In the genomic region with DNA sequence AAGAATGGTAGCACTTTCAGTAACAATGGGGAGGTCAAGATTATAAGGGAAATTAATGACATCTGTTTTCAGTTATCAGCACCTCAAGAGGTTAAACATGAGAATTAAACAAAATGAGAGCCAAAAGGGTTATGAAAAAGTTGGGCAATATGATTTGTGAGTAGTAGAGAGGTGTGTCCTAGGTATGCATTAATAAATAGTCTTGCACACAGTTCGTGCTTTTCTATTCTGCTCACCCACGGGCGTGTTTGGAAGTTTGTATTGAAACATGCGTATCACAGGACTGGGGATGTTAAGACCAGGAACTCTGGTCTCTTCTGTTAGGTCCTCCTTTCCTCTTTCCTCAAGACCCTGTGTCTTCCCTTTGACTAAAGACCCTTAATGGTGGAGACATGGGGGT, we compare ENCODE assay signal across 19 cellular contexts. TPM values are rescaled to one million over a fixed set of nuclear protein-coding genes. Genes with fewer than 3 reads are reported as not detected.
DNase-seq lines count a peak whose midpoint lies in the region; ATAC-seq, FAIRE-seq and TF ChIP-seq lines count a peak whose summit lies in the region.
"Had no signal": no experiment of that assay in that cellular context is flagged by ENCODE, and none has a peak within 500 bp of the region (broad histone marks: within the 10 kb centered on the region; RNA-seq: fewer than 3 reads in every experiment).

No MANE protein-coding gene starts in this region.

- H4K20me1 ChIP-seq in BLaER1 treated with 17β-estradiol and CSF1 and Interleukin-3, amounts not matched to agents 10 nM and 100 nM, result peaks cover 53 to 98% (median 93%) of the 10 kb centered on the region in 11 experiments; a peak in 21 of 22 replicates

- H3K27me3 ChIP-seq in BLaER1 treated with 17β-estradiol and CSF1 and Interleukin-3, amounts not matched to agents 10 nM and 100 nM, result no peaks in the 10 kb centered on the region
- H3K27me3 ChIP-seq in lower lobe of right lung (ENCODE audit: low read depth), result no peaks in the 10 kb centered on the region
- H3K27me3 ChIP-seq in effector memory CD4-positive, alpha-beta T cell (replicated peaks; ENCODE audit: control insufficient read depth, insufficient read depth, low read length, poor library complexity, severe bottlenecking), result no peaks in the 10 kb centered on the region
- H3K27me3 ChIP-seq: gastrocnemius medialis, vagina had no signal

- peaks cover 14% of the 10 kb centered on the region for H3K36me3 Mint-ChIP-seq in central memory CD8-positive, alpha-beta T cell (ENCODE audit: insufficient read depth)
- peaks cover 26% of the 10 kb centered on the region for H3K36me3 Mint-ChIP-seq in Calu3 (ENCODE audit: insufficient read depth, unreplicated experiment)

- H3K36me3 ChIP-seq in BLaER1 treated with 17β-estradiol and CSF1 and Interleukin-3, amounts not matched to agents 10 nM and 100 nM, result peaks cover 0 to 49% (median 28%) of the 10 kb centered on the region in 11 experiments; a peak in 18 of 22 replicates
- H3K36me3 ChIP-seq in lower lobe of right lung, result no peaks in the 10 kb centered on the region
- no peaks in the 10 kb centered on the region for H3K36me3 ChIP-seq in effector memory CD4-positive, alpha-beta T cell (ENCODE audit: control insufficient read depth, insufficient read depth, low read length)
- H3K36me3 ChIP-seq: gastrocnemius medialis, vagina had no signal

- FAIRE-seq in GM12892 (lab: Jason Lieb, UNC), result no peak
- FAIRE-seq: K562 had no signal

- intact Hi-C loops in lower lobe of right lung (cut with DNase I), result no loop called here
- intact Hi-C loops in Calu3 (cut with micrococcal nuclease; ENCODE audit: unreplicated experiment), result no loop called here

- ATAC-seq in central memory CD8-positive, alpha-beta T cell (replicated peaks; ENCODE audit: extremely low read depth, poor library complexity, severe bottlenecking), result no peak
- ATAC-seq in lower lobe of right lung (peak; percentile 35 to 46), HG03196 (IDR thresholded peaks at IDR 0.05; ENCODE audit: unreplicated experiment) (no peak)
- ATAC-seq: HCT116 had no signal

- no peak overlapping the region for H3K27ac ChIP-seq in BLaER1 treated with 17β-estradiol and CSF1 and Interleukin-3, amounts not matched to agents 10 nM and 100 nM
- no peak overlapping the region for H3K27ac ChIP-seq in lower lobe of right lung
- no peak overlapping the region for H3K27ac ChIP-seq in effector memory CD4-positive, alpha-beta T cell (ENCODE audit: insufficient read depth, low read length, poor library complexity, severe bottlenecking)
- H3K27ac ChIP-seq: vagina had no signal

- peaks cover 0 to 12% (median 0%) of the 10 kb centered on the region in 11 experiments; a peak in 6 of 22 replicates for H3K9me3 ChIP-seq in BLaER1 treated with 17β-estradiol and CSF1 and Interleukin-3, amounts not matched to agents 10 nM and 100 nM (replicated peaks in 1 of 11)
- H3K9me3 ChIP-seq in lower lobe of right lung, result no peaks in the 10 kb centered on the region
- no peaks in the 10 kb centered on the region for H3K9me3 ChIP-seq in effector memory CD4-positive, alpha-beta T cell (ENCODE audit: control insufficient read depth, low read length)
- H3K9me3 ChIP-seq: gastrocnemius medialis, vagina had no signal

- 0 out of 2 replicates have a peak, but pooled peaks have one; percentile 9 for TF ChIP-seq POLR2A in GM12892 (IDR thresholded peaks at IDR 0.05; ENCODE audit: low read depth, low read length)

- DNase-seq in GM12892 (ENCODE audit: insufficient read length) (no peak), lower lobe of right lung (no peak), 8988T (no peak), Calu3 (no peak)
- DNase-seq in central memory CD8-positive, alpha-beta T cell (ENCODE audit: low spot score in 2 of 2), result no peak
- no peak for DNase-seq in effector memory CD4-positive, alpha-beta T cell
- DNase-seq: amniotic stem cell; COR-L47; gastrocnemius medialis; NCI-H2029; NCI-H446 treated with DMSO at 0.1 percent for 48 hours; posterior cingulate gyrus; SHP77; stimulated activated CD4-positive, alpha-beta T cell treated with anti-CD3 and anti-CD28 coated beads, Interleukin-2, amount 100 ng/mL, for 48 hours had no signal

- H3K27me3 Mint-ChIP-seq in central memory CD8-positive, alpha-beta T cell, result no peaks in the 10 kb centered on the region
- no peaks in the 10 kb centered on the region for H3K27me3 Mint-ChIP-seq in Calu3 (ENCODE audit: unreplicated experiment)

- H3K4me2 ChIP-seq in BLaER1 treated with 17β-estradiol and CSF1 and Interleukin-3, amounts not matched to agents 10 nM and 100 nM, result peak overlapping the region in 6 of 11 experiments; percentile 14 to 93 (median 22); a peak in 1 of 22 replicates

- no TSS peak for BruUV-seq in Calu3 (replicated peaks; lab: Mats Ljungman, UMichigan)

- peaks cover 40 to 67% (median 56%) of the 10 kb centered on the region in 10 experiments for H3K4me1 ChIP-seq in BLaER1 treated with 17β-estradiol and CSF1 and Interleukin-3, amounts not matched to agents 10 nM and 100 nM
- H3K4me1 ChIP-seq in lower lobe of right lung, result peaks cover 87% of the 10 kb centered on the region
- H3K4me1 ChIP-seq in effector memory CD4-positive, alpha-beta T cell (ENCODE audit: control insufficient read depth, insufficient read depth, low read length, poor library complexity, severe bottlenecking), result peaks cover 28% of the 10 kb centered on the region

- peak overlapping the region; percentile 33 for H3K27ac Mint-ChIP-seq in central memory CD8-positive, alpha-beta T cell (ENCODE audit: low read depth)
- H3K27ac Mint-ChIP-seq in Calu3 (ENCODE audit: unreplicated experiment), result no peak overlapping the region

- H3K4me3 Mint-ChIP-seq in central memory CD8-positive, alpha-beta T cell, result no peak overlapping the region
- H3K4me3 Mint-ChIP-seq in Calu3 (ENCODE audit: low read depth, unreplicated experiment), result no peak overlapping the region

- H3K4me1 Mint-ChIP-seq in central memory CD8-positive, alpha-beta T cell, result peaks cover 78% of the 10 kb centered on the region
- peaks cover 24% of the 10 kb centered on the region for H3K4me1 Mint-ChIP-seq in Calu3 (ENCODE audit: low read depth, unreplicated experiment)

- no peak overlapping the region for H3K9ac ChIP-seq in BLaER1 treated with 17β-estradiol and CSF1 and Interleukin-3, amounts not matched to agents 10 nM and 100 nM

- no peak overlapping the region for H3K4me3 ChIP-seq in BLaER1 treated with 17β-estradiol and CSF1 and Interleukin-3, amounts not matched to agents 10 nM and 100 nM
- no peak overlapping the region for H3K4me3 ChIP-seq in lower lobe of right lung
- no peak overlapping the region for H3K4me3 ChIP-seq in effector memory CD4-positive, alpha-beta T cell (ENCODE audit: insufficient read depth, low read depth, low read length, poor library complexity, severe bottlenecking)
- H3K4me3 ChIP-seq: gastrocnemius medialis, K562, vagina had no signal

- H3K9me3 Mint-ChIP-seq in central memory CD8-positive, alpha-beta T cell, result no peaks in the 10 kb centered on the region
- no peaks in the 10 kb centered on the region for H3K9me3 Mint-ChIP-seq in Calu3 (ENCODE audit: low read depth, unreplicated experiment)

- TF ChIP-seq CTCF in lower lobe of right lung (IDR thresholded peaks at IDR 0.05), result no peak
- TF ChIP-seq CTCF in Calu3 (IDR thresholded peaks at IDR 0.05; ENCODE audit: unreplicated experiment), result no peak

- CTCF ChIA-PET in Calu3 (lab: Charles Lee), result no interaction called here

RNA-seq across cellular contexts. Expression of a gene that starts 6.0 kb away (rescaled TPM):
- 40.5 TPM for polyA plus RNA-seq in GM12892 (2012; ENCODE audit: missing spikeins)
- 96.9 TPM for total RNA-seq in lower lobe of right lung
- total RNA-seq in Calu3 (2022), result 66.8 and 67.6 TPM in 2 replicates

Comparison
In these comparisons a context has a peak if more than half of its experiments do, and no peak if none do; other contexts are left out.
1. ATAC-seq: peak in lower lobe of right lung (2 of 2); none in central memory CD8-positive, alpha-beta T cell (single experiment) and HG03196 (single experiment).